In genomic region chr7:103080923-103081322, GRCh38 we compare ENCODE assay signal across 34 cellular contexts.
"Had no signal": no experiment of that assay in that cellular context is flagged by ENCODE, and none has a peak within 500 bp of the region (broad histone marks: within the 10 kb centered on the region; RNA-seq: fewer than 3 reads in every experiment).

No MANE protein-coding gene starts in this region.

- H3K4me3 ChIP-seq: MG63 had no signal

- H3K27me3 ChIP-seq: MG63 had no signal

- H3K9me3 ChIP-seq: MG63 had no signal

- DNase-seq: Karpas-422, Kasumi-1, MG63, MM.1S, MV-4-11, NCI-H1048, NCI-H1092, NCI-H1092 treated with DMSO at 0.1 percent for 48 hours, NCI-H1105, NCI-H1105 treated with DMSO at 0.1 percent for 48 hours, NCI-H1417, NCI-H1417 treated with DMSO at 0.1 percent for 48 hours, NCI-H1436, NCI-H1436 treated with DMSO at 0.1 percent for 48 hours, NCI-H146, NCI-H1694, NCI-H1694 treated with DMSO at 0.1 percent for 48 hours, NCI-H187, NCI-H187 treated with DMSO at 0.1 percent for 48 hours, NCI-H1930, NCI-H2029, NCI-H2029 treated with DMSO at 0.1 percent for 48 hours, NCI-H2081, NCI-H2081 treated with DMSO at 0.1 percent for 48 hours, NCI-H2107, NCI-H2171, NCI-H2171 treated with DMSO at 0.1 percent for 48 hours, NCI-H2227 treated with DMSO at 0.1 percent for 48 hours, NCI-H226, NCI-H345, NCI-H446, NCI-H446 treated with DMSO at 0.1 percent for 48 hours, NCI-H510A, NCI-H510A treated with DMSO at 0.1 percent for 48 hours had no signal
